ENCODE assay signal across 18 cellular contexts in genomic region chr4:1933700-1934099, GRCh38.
"Had no signal": no experiment of that assay in that cellular context is flagged by ENCODE, and none has a peak within 500 bp of the region (broad histone marks: within the 10 kb centered on the region; RNA-seq: fewer than 3 reads in every experiment).

No MANE protein-coding gene starts in this region.

- H3K4me3 ChIP-seq: dorsolateral prefrontal cortex, heart left ventricle, right atrium auricular region, stomach, thoracic aorta, transverse colon had no signal

- ATAC-seq: naive thymus-derived CD4-positive, alpha-beta T cell had no signal

- DNase-seq: cortex of kidney; dorsolateral prefrontal cortex; effector CD8-positive, alpha-beta T cell; foreskin melanocyte; heart left ventricle; hypothalamus; kidney glomerular epithelial cell; mammary epithelial cell; naive thymus-derived CD4-positive, alpha-beta T cell; small intestine; stimulated activated CD4-positive, alpha-beta T cell treated with anti-CD3 and anti-CD28 coated beads, Interleukin-12 subunit alpha, Interleukin-12 subunit beta, amount 100 ng/mL, for 4 hours; stimulated activated naive CD4-positive, alpha-beta T cell; stomach; substantia nigra; transverse colon had no signal

- H3K4me1 ChIP-seq: heart left ventricle, right atrium auricular region, transverse colon had no signal

- H3K27me3 ChIP-seq: dorsolateral prefrontal cortex, heart left ventricle, neutrophil, right atrium auricular region, stomach, transverse colon had no signal

- H3K27ac ChIP-seq: dorsolateral prefrontal cortex, heart left ventricle, neutrophil, right atrium auricular region, stomach, thoracic aorta, transverse colon had no signal

- H3K9me3 ChIP-seq: heart left ventricle, neutrophil, right atrium auricular region, stomach, thoracic aorta, transverse colon had no signal
